ENCODE assay signal across 1 cellular context in genomic region chr11:57279131-57279530, GRCh38.
TF ChIP-seq lines count a peak whose summit lies in the region.

No MANE protein-coding gene starts in this region.

TF ChIP-seq in IMR-90, 13 proteins besides CTCF, POLR2A, EP300 and RAD21:
- TF ChIP-seq MAFK (IDR thresholded peaks at IDR 0.05; ENCODE audit: low read depth, low read length) (no peak), SMC3 (IDR thresholded peaks at IDR 0.05; ENCODE audit: low read depth, low read length) (no peak), RCOR1 (IDR thresholded peaks at IDR 0.05; ENCODE audit: insufficient replicate concordance, low read length) (no peak), BHLHE40 (IDR thresholded peaks at IDR 0.05; ENCODE audit: low read depth, low read length) (no peak), CEBPB (IDR thresholded peaks at IDR 0.05; ENCODE audit: low read depth, low read length) (no peak), NFE2L2 (IDR thresholded peaks at IDR 0.05; ENCODE audit: low read depth, low read length) (no peak), USF2 (IDR thresholded peaks at IDR 0.05; ENCODE audit: low read depth, low read length) (no peak), ELK1 (IDR thresholded peaks at IDR 0.05; ENCODE audit: borderline replicate concordance, low read depth, low read length) (no peak), CHD1 (IDR thresholded peaks at IDR 0.05; ENCODE audit: low read depth, low read length) (no peak), FOS (IDR thresholded peaks at IDR 0.05; ENCODE audit: low read depth, low read length) (no peak), RFX5 (IDR thresholded peaks at IDR 0.05; ENCODE audit: low read depth, low read length) (no peak), MXI1 (IDR thresholded peaks at IDR 0.05; ENCODE audit: borderline replicate concordance, low read depth, low read length) (no peak), MAZ (IDR thresholded peaks at IDR 0.05; ENCODE audit: borderline replicate concordance, low read depth, low read length) (no peak)
